9 cellular contexts compared by ENCODE assay signal in the genomic region with DNA sequence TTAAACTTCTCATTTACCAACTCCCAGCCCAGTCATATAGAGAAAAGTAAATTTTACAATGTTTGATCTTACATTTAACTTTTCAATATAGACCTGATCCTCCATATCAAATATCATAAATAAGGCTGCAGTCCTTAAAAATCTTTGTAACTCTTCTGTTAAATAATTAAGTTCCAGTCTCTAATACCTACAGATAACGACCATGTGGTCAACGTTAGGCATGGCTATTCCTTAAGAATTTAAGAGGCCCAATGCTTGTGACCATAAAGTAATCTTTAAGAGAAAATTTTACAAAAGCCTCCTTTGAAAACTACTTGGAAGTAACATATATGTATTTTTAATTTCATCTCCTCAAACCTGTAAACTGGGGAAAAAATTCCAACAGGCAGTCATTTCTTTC. TPM values are rescaled to one million over a fixed set of nuclear protein-coding genes. Genes with fewer than 3 reads are reported as not detected.
DNase-seq lines count a peak whose midpoint lies in the region; ATAC-seq, FAIRE-seq and TF ChIP-seq lines count a peak whose summit lies in the region.
"Had no signal": no experiment of that assay in that cellular context is flagged by ENCODE, and none has a peak within 500 bp of the region (broad histone marks: within the 10 kb centered on the region; RNA-seq: fewer than 3 reads in every experiment).

No MANE protein-coding gene starts in this region.

- H3K4me1 ChIP-seq in A549 = peaks cover 56% of the 10 kb centered on the region
- peaks cover 52% of the 10 kb centered on the region for H3K4me1 ChIP-seq in DOHH2 (ENCODE audit: control insufficient read depth, low read length)
- H3K4me1 ChIP-seq in SJSA1 (replicated peaks) = peaks cover 51% of the 10 kb centered on the region
- peaks cover 14 to 40% (median 20%) of the 10 kb centered on the region in 4 donors for H3K4me1 ChIP-seq in transverse colon

- CTCF ChIA-PET in A549 (lab: Yijun Ruan, JAX) = no interaction called here

- TF ChIP-seq EP300 in A549 (IDR thresholded peaks at IDR 0.05) = no peak
- TF ChIP-seq EP300 in transverse colon (IDR thresholded peaks at IDR 0.05; ENCODE audit: low read depth) = no peak

- POLR2A ChIA-PET in A549 (lab: Yijun Ruan, JAX) = no interaction called here

- no peak for DNase-seq in A549 (ENCODE audit: low read depth in 1 of 2, low spot score in 1 of 2)
- DNase-seq in SJSA1 (ENCODE audit: low read depth in 1 of 2, low spot score in 2 of 2) = no peak
- DNase-seq in fibroblast of pulmonary artery (ENCODE audit: low read depth) = no peak
- DNase-seq in transverse colon = no peak
- DNase-seq in urothelium cell line (ENCODE audit: low spot score) = no peak
- DNase-seq in NCI-H187 (lab: John Stamatoyannopoulos, UW) = no peak
- DNase-seq: posterior cingulate gyrus had no signal

- H3K36me3 ChIP-seq in DOHH2 (ENCODE audit: control insufficient read depth, low read length) (peaks cover 89% of the 10 kb centered on the region), SJSA1 (peaks cover 70% of the 10 kb centered on the region), transverse colon (no peaks in the 10 kb centered on the region)

- no peak for TF ChIP-seq POLR2A in A549 (IDR thresholded peaks at IDR 0.05; ENCODE audit: low read length)
- TF ChIP-seq POLR2A in transverse colon (IDR thresholded peaks at IDR 0.05) = no peak

- peaks cover 44% of the 10 kb centered on the region for H4K20me1 ChIP-seq in DOHH2 (ENCODE audit: control insufficient read depth, insufficient read depth, low read depth, low read length)

- H3F3A ChIP-seq in DOHH2 (ENCODE audit: control insufficient read depth, insufficient read depth) = 0 out of 2 replicates have a peak, but pooled peaks cover 3% of the 10 kb centered on the region

- in situ Hi-C loops in transverse colon (cut with MboI; ENCODE audit: low pct_ligation_motif_present in 1 of 4, low pct_unique_long_range_greater_than_20kb in 1 of 4, low sequenced_read_pairs in 3 of 4) = no loop called here

- H3K9me2 ChIP-seq in DOHH2 (replicated peaks; ENCODE audit: control insufficient read depth, low read length) = no peaks in the 10 kb centered on the region

- H3K4me3 ChIP-seq in A549 (peak overlapping the region; percentile 69), DOHH2 (ENCODE audit: low read length) (peak overlapping the region; percentile 81), SJSA1 (peak overlapping the region; percentile 82), fibroblast of pulmonary artery (replicated peaks; ENCODE audit: low read depth, low read length) (peak overlapping the region; percentile 78), transverse colon (peak overlapping the region in 1 of 4 donors; percentile 62)

- FAIRE-seq in A549 (lab: Jason Lieb, UNC) (no peak), urothelium cell line (lab: Jason Lieb, UNC) (no peak)

- H3K27ac ChIP-seq in A549 = peak overlapping the region; percentile 37 to 76; a peak in 3 of 6 replicates
- no peak overlapping the region for H3K27ac ChIP-seq in DOHH2 (ENCODE audit: low read depth, low read length)
- H3K27ac ChIP-seq in SJSA1 = no peak overlapping the region
- no peak overlapping the region for H3K27ac ChIP-seq in transverse colon

- TF ChIP-seq CTCF in A549 (IDR thresholded peaks at IDR 0.05) (no peak), DOHH2 (IDR thresholded peaks at IDR 0.05; ENCODE audit: low read depth, low read length, poor library complexity, severe bottlenecking) (no peak), fibroblast of pulmonary artery (IDR thresholded peaks at IDR 0.05; ENCODE audit: low read length, missing control alignments) (no peak), transverse colon (IDR thresholded peaks at IDR 0.05) (no peak)

- no peaks in the 10 kb centered on the region for H3K27me3 ChIP-seq in DOHH2 (ENCODE audit: control insufficient read depth, low read length)
- H3K27me3 ChIP-seq in SJSA1 (replicated peaks) = no peaks in the 10 kb centered on the region
- no peaks in the 10 kb centered on the region for H3K27me3 ChIP-seq in transverse colon

- TF ChIP-seq RAD21 in A549 (conservative IDR thresholded peaks at IDR 0.05 in 1 of 2, IDR thresholded peaks at IDR 0.05 in 1 of 2) = no peak

- intact Hi-C loops in transverse colon (cut with DNase I; ENCODE audit: low total_unique reads) = no loop called here

- H3K9me3 ChIP-seq in A549 = no peaks in the 10 kb centered on the region
- H3K9me3 ChIP-seq in DOHH2 (ENCODE audit: control insufficient read depth, insufficient read depth, low read length) = no peaks in the 10 kb centered on the region
- H3K9me3 ChIP-seq in SJSA1 (replicated peaks) = no peaks in the 10 kb centered on the region
- no peaks in the 10 kb centered on the region for H3K9me3 ChIP-seq in transverse colon

- peaks cover 94% of the 10 kb centered on the region for H3K79me2 ChIP-seq in DOHH2 (ENCODE audit: control insufficient read depth, low read length)

- H3K4me2 ChIP-seq in A549 = peak overlapping the region; percentile 90
- H3K4me2 ChIP-seq in DOHH2 (ENCODE audit: low read length) = peak overlapping the region; percentile 78

- WGBS in A549 (ENCODE audit: missing lambda C conversion rate) = 5% methylated on average over 2 of the region's 2 CpGs
- 32 to 36% methylated on average over 2 of the region's 2 CpGs for WGBS in transverse colon (ENCODE audit: low coverage in 1 of 2), 2 donors

- no peak for ATAC-seq in A549
- no peak for ATAC-seq in HG03457 (IDR thresholded peaks at IDR 0.05; ENCODE audit: unreplicated experiment)

TF ChIP-seq in A549, 52 proteins besides CTCF, POLR2A, EP300 and RAD21:
- TF ChIP-seq ZNF302 (CRISPR knock-in tag; IDR thresholded peaks at IDR 0.05) (no peak), FOSL2 (IDR thresholded peaks at IDR 0.05) (no peak), FOSL2 (CRISPR knock-in tag; IDR thresholded peaks at IDR 0.05) (no peak), RFX5 (IDR thresholded peaks at IDR 0.05) (no peak), FOSB (CRISPR knock-in tag; IDR thresholded peaks at IDR 0.05) (no peak), HOXB5 (CRISPR knock-in tag; IDR thresholded peaks at IDR 0.05) (no peak), CHD4 (IDR thresholded peaks at IDR 0.05; ENCODE audit: borderline replicate concordance) (no peak), TFCP2L1 (CRISPR knock-in tag; IDR thresholded peaks at IDR 0.05) (no peak), CBX8 (IDR thresholded peaks at IDR 0.05) (no peak), ZFP36 (IDR thresholded peaks at IDR 0.05; ENCODE audit: borderline replicate concordance, partially characterized antibody) (no peak), KDM5A (IDR thresholded peaks at IDR 0.05) (no peak), HOXA7 (CRISPR knock-in tag; IDR thresholded peaks at IDR 0.05) (no peak), RNF2 (IDR thresholded peaks at IDR 0.05; ENCODE audit: borderline replicate concordance, low read depth) (no peak)

RNA-seq across cellular contexts. Expression of gene FBXO5, which starts 1.6 kb away (rescaled TPM):
- polyA plus RNA-seq in A549 (2011; rRNA removed) = 20.7 and 29.2 TPM in 2 replicates
- polyA plus RNA-seq in A549 (2012; cell fraction: cytosol; rRNA removed) = 9.0 and 10.1 TPM in 2 replicates
- 5.5 and 5.9 TPM in 2 replicates for polyA plus RNA-seq in A549 (2012; cell fraction: nucleus; rRNA removed)
- polyA plus RNA-seq in A549 (2017; fragmentation: RNase III; extraction: RNeasy Plus Mini Kit Qiagen cat#74134 plus additional on column Dnase treatment) = 14.3 to 17.2 TPM (median 15.5 TPM) in 3 replicates
- polyA minus RNA-seq in A549 (2011; rRNA and poly(A)+ RNA removed) = 5.5 and 6.3 TPM in 2 replicates
- total RNA-seq in SJSA1 (2014; rRNA removed; shearing (Covaris generic)) = 68.7 and 87.5 TPM in 2 replicates
- 1 to 10 TPM; 1.5 to 3.2 (median 2.5) TPM for total RNA-seq in transverse colon

RNA-seq across cellular contexts. Expression of gene MTRF1L, which starts 21.3 kb away (rescaled TPM):
- polyA plus RNA-seq in A549 (2011; rRNA removed) (17.0 and 22.6 TPM in 2 replicates), A549 (2017; fragmentation: RNase III; extraction: RNeasy Plus Mini Kit Qiagen cat#74134 plus additional on column Dnase treatment) (14.3 to 15.0 TPM (median 15.0 TPM) in 3 replicates)
- 4.7 and 5.2 TPM in 2 replicates for polyA plus RNA-seq in A549 (2012; cell fraction: cytosol; rRNA removed)
- polyA plus RNA-seq in A549 (2012; cell fraction: nucleus; rRNA removed) = 2.7 and 4.2 TPM in 2 replicates
- polyA minus RNA-seq in A549 (2011; rRNA and poly(A)+ RNA removed) = 7.5 and 10.1 TPM in 2 replicates
- total RNA-seq in SJSA1 (2014; rRNA removed; shearing (Covaris generic)) = 30.0 and 38.1 TPM in 2 replicates
- 10 to 100 TPM in 3 of 4 donors, 1 to 10 TPM in 1; 3.6 to 17.1 (median 15.9) TPM for total RNA-seq in transverse colon

Comparison
In these comparisons a context has a peak if more than half of its experiments do, and no peak if none do; other contexts are left out.
1. H3K27ac ChIP-seq: peak in A549 (2 of 2); none in DOHH2 (single experiment), SJSA1 (single experiment) and transverse colon (0 of 4).
2. RNA of gene FBXO5, which starts 1.6 kb away (total RNA-seq): 68.7 to 87.5 TPM in SJSA1; 1.5 to 3.2 TPM in transverse colon; every median in the first group is over 10 times any median in the second.